Comparison of ENCODE assay signal across 23 cellular contexts in the genomic region with DNA sequence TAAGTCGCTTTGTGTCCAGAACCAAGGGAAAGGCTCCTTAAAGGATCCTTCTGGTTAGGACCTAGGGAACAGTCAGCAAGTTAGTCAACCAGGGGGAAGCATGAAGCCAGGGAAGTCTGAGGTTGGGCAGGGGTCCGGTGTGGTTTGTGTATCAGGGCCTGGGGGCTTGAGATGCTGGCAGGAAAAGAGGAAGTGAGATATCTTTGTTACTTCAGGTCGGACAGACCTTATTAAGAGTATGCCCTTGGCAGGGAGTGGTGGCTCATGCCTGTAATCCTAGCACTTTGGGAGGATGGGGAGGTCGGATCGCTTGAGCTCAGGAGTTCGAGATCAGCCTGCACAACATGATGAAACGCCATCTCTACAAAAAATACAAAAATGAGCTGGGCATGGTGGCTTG. TPM values are rescaled to one million over a fixed set of nuclear protein-coding genes. Genes with fewer than 3 reads are reported as not detected.
"Had no signal": no experiment of that assay in that cellular context is flagged by ENCODE, and none has a peak within 500 bp of the region (broad histone marks: within the 10 kb centered on the region; RNA-seq: fewer than 3 reads in every experiment).

No MANE protein-coding gene starts in this region.

- H3K27ac ChIP-seq: adrenal gland, body of pancreas, VCaP had no signal

- ATAC-seq: activated CD4-positive, alpha-beta T cell treated with anti-CD3 and anti-CD28 coated beads for 36 hours; activated CD8-positive, alpha-beta T cell treated with anti-CD3 and anti-CD28 coated beads for 36 hours; activated T-cell treated with anti-CD3 and anti-CD28 coated beads, Interleukin-2, amount 50 U/mL, for 72 hours; body of pancreas; PC-3 had no signal

- H3K4me3 ChIP-seq: adrenal gland, body of pancreas had no signal

- H3K4me1 Mint-ChIP-seq: activated CD4-positive, alpha-beta T cell treated with anti-CD3 and anti-CD28 coated beads for 36 hours; activated naive CD8-positive, alpha-beta T cell treated with anti-CD3 and anti-CD28 coated beads, Interleukin-2, amount 10 ng/mL, durations not matched to agents 7 days and 5 days; central memory CD8-positive, alpha-beta T cell had no signal

- H3K9me3 ChIP-seq: adrenal gland, body of pancreas had no signal

- H3K27me3 Mint-ChIP-seq: central memory CD8-positive, alpha-beta T cell had no signal

- H3K27me3 ChIP-seq: adrenal gland, body of pancreas had no signal

- H3K36me3 ChIP-seq: adrenal gland had no signal

- H3K9me3 Mint-ChIP-seq: activated CD8-positive, alpha-beta T cell treated with anti-CD3 and anti-CD28 coated beads for 36 hours; activated naive CD8-positive, alpha-beta T cell treated with anti-CD3 and anti-CD28 coated beads, Interleukin-2, amount 10 ng/mL, durations not matched to agents 7 days and 5 days; activated T-cell treated with anti-CD3 and anti-CD28 coated beads, Interleukin-2, amount 50 U/mL, for 72 hours; activated T-helper 2 cell treated with anti-CD3 and anti-CD28 coated beads, Interferon-gamma antibody, Interleukin-2, Interleukin-4, amounts not matched to agents 10 μg/mL and 5 μg/mL and 100 μg/mL, durations not matched to agents 14 hours and 24 hours and 36 hours; central memory CD8-positive, alpha-beta T cell had no signal

- H3K4me3 Mint-ChIP-seq: activated CD4-positive, alpha-beta T cell treated with anti-CD3 and anti-CD28 coated beads for 36 hours; activated CD8-positive, alpha-beta T cell treated with anti-CD3 and anti-CD28 coated beads for 36 hours; activated naive CD8-positive, alpha-beta T cell treated with anti-CD3 and anti-CD28 coated beads, Interleukin-2, amount 10 ng/mL, durations not matched to agents 7 days and 5 days; activated T-cell treated with anti-CD3 and anti-CD28 coated beads, Interleukin-2, amount 50 U/mL, for 72 hours; central memory CD8-positive, alpha-beta T cell; T-helper 1 cell treated with Interleukin-12 subunit alpha and Interleukin-12 subunit beta and Interleukin-4 antibody, amounts not matched to agents 30 μg/mL and 1 μg/mL, for 36 hours had no signal

- H3K36me3 Mint-ChIP-seq: activated naive CD8-positive, alpha-beta T cell treated with anti-CD3 and anti-CD28 coated beads, Interleukin-2, amount 10 ng/mL, durations not matched to agents 7 days and 5 days had no signal

- H3K4me1 ChIP-seq: adrenal gland, body of pancreas had no signal

- DNase-seq: activated CD8-positive, alpha-beta memory T cell treated with anti-CD3 and anti-CD28 coated beads, Interleukin-2, amount 50 U/mL, for 4 hours; activated CD8-positive, alpha-beta T cell treated with anti-CD3 and anti-CD28 coated beads for 36 hours; activated gamma-delta T cell treated with Interleukin-2 at 50 U/mL for 16 hours; activated naive CD4-positive, alpha-beta T cell treated with anti-CD3 and anti-CD28 coated beads, Interleukin-2, amount 50 U/mL, for 16 hours; activated naive CD8-positive, alpha-beta T cell treated with anti-CD3 and anti-CD28 coated beads, Interleukin-2, amount 10 ng/mL, durations not matched to agents 7 days and 5 days; adrenal gland; cortex of kidney; MM.1S; NCI-H1105 treated with DMSO at 0.1 percent for 48 hours; NCI-H1436 treated with DMSO at 0.1 percent for 48 hours; NCI-H2081 treated with DMSO at 0.1 percent for 48 hours; NCI-H748 treated with DMSO at 0.1 percent for 48 hours; SHP77 treated with DMSO at 0.1 percent for 48 hours; T-helper 9 cell had no signal

- H3K27ac Mint-ChIP-seq: activated CD4-positive, alpha-beta T cell treated with anti-CD3 and anti-CD28 coated beads for 36 hours; activated CD8-positive, alpha-beta T cell treated with anti-CD3 and anti-CD28 coated beads for 36 hours; activated naive CD8-positive, alpha-beta T cell treated with anti-CD3 and anti-CD28 coated beads, Interleukin-2, amount 10 ng/mL, durations not matched to agents 7 days and 5 days; activated T-cell treated with anti-CD3 and anti-CD28 coated beads, Interleukin-2, amount 50 U/mL, for 72 hours; activated T-helper 2 cell treated with anti-CD3 and anti-CD28 coated beads, Interferon-gamma antibody, Interleukin-2, Interleukin-4, amounts not matched to agents 10 μg/mL and 5 μg/mL and 100 μg/mL, durations not matched to agents 14 hours and 24 hours and 36 hours; T-helper 1 cell treated with Interleukin-12 subunit alpha and Interleukin-12 subunit beta and Interleukin-4 antibody, amounts not matched to agents 30 μg/mL and 1 μg/mL, for 36 hours had no signal

RNA-seq across cellular contexts. Expression of gene TRPC5OS, which starts 52.3 kb away (rescaled TPM):
- total RNA-seq: activated CD4-positive, alpha-beta T cell treated with anti-CD3 and anti-CD28 coated beads for 36 hours; activated CD8-positive, alpha-beta T cell treated with anti-CD3 and anti-CD28 coated beads for 36 hours; activated naive CD8-positive, alpha-beta T cell treated with anti-CD3 and anti-CD28 coated beads, Interleukin-2, amount 10 ng/mL, durations not matched to agents 7 days and 5 days; activated T-cell treated with anti-CD3 and anti-CD28 coated beads, Interleukin-2, amount 50 U/mL, for 72 hours; activated T-helper 2 cell treated with anti-CD3 and anti-CD28 coated beads, Interferon-gamma antibody, Interleukin-2, Interleukin-4, amounts not matched to agents 10 μg/mL and 5 μg/mL and 100 μg/mL, durations not matched to agents 14 hours and 24 hours and 36 hours; adrenal gland; PC-3; SK-MEL-5 had no signal
